ENCODE assay signal across 1 cellular context in the genomic region with DNA sequence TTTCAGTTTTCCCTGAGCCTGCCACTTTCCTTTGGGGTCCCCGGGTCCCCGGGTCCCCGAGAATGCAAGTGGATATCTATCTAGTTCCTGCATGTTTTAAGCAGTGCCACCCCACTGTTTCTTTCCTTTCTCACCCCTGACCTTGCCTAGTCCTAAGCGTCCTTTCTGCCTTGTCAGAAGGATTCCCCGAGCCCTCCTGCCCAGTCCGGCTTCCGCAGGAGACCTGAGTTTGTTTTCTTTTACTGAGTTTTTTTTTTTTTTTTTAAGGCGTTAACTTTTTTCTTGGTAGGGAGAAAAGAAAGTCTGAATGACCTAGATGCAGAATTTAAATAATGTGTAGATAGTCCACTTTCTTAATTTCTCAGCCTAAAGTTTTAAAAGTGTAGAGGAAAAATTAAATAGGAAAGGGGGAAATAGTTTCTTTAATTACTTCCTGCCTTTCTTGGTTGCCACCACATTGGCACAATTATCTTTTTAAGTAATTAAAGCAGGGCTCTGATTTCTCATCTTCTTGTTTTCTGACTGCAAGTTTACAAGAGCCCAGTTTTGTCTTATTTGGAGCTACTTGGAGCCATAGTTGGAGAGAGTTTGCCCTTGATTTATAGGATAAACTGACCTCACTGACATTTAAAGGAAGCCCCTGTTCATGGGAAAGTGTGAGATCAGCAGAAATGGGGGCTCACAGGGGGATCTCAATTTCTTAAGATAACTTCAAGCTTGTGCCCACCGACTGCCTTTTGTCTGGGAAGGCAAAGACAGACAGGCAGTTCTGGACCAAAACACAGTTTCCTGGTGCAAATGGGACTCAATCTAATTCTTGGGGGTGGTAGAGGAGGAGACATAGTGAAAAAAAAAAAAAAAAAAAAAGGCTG.
TF ChIP-seq lines count a peak whose summit lies in the region.

No MANE protein-coding gene starts in this region.

TF ChIP-seq in HepG2, 621 proteins besides CTCF, POLR2A, EP300 and RAD21:
- TF ChIP-seq TP53 (CRISPR knock-in tag; conservative IDR thresholded peaks at IDR 0.05) (no peak), ZNF713 (CRISPR knock-in tag; IDR thresholded peaks at IDR 0.05) (no peak), EZH2 (conservative IDR thresholded peaks at IDR 0.05; ENCODE audit: low read depth, low read length) (peak; percentile 22; the same call in 1 of the 2 replicates), MIXL1 (CRISPR knock-in tag; IDR thresholded peaks at IDR 0.05) (no peak), RFXAP (CRISPR knock-in tag; IDR thresholded peaks at IDR 0.05; ENCODE audit: borderline replicate concordance) (no peak), NFYC (CRISPR knock-in tag; IDR thresholded peaks at IDR 0.05) (no peak), MED1 (CRISPR knock-in tag; IDR thresholded peaks at IDR 0.05) (no peak), HNRNPUL1 (IDR thresholded peaks at IDR 0.05; ENCODE audit: low read depth, low read length) (no peak), SRY (CRISPR knock-in tag; IDR thresholded peaks at IDR 0.05) (no peak), ZNF670 (CRISPR knock-in tag; IDR thresholded peaks at IDR 0.05; ENCODE audit: borderline replicate concordance) (no peak), ZNF777 (CRISPR knock-in tag; IDR thresholded peaks at IDR 0.05) (no peak), MAFK (conservative IDR thresholded peaks at IDR 0.05 in 1 of 2, IDR thresholded peaks at IDR 0.05 in 1 of 2; ENCODE audit: low read length in 2 of 2) (peak; percentile 74 to 75), GATAD2A (CRISPR knock-in tag; IDR thresholded peaks at IDR 0.05) (no peak), POLR2AphosphoS5 (IDR thresholded peaks at IDR 0.05; ENCODE audit: low read depth, low read length) (no peak), HNF1B (CRISPR knock-in tag; IDR thresholded peaks at IDR 0.05) (no peak), TOPORS (CRISPR knock-in tag; IDR thresholded peaks at IDR 0.05) (no peak), RAD51 (IDR thresholded peaks at IDR 0.05; ENCODE audit: borderline replicate concordance) (no peak), ESRRA (CRISPR knock-in tag; IDR thresholded peaks at IDR 0.05; ENCODE audit: low read depth) (no peak), ZNF879 (CRISPR knock-in tag; IDR thresholded peaks at IDR 0.05) (no peak), MAFF (IDR thresholded peaks at IDR 0.05; ENCODE audit: low read depth, low read length) (peak; percentile 49; the same call in 1 of the 2 replicates), ZNF629 (CRISPR knock-in tag; conservative IDR thresholded peaks at IDR 0.05) (no peak), ZNF331 (CRISPR knock-in tag; IDR thresholded peaks at IDR 0.05) (no peak), ZFX (CRISPR knock-in tag; IDR thresholded peaks at IDR 0.05; ENCODE audit: low read depth) (no peak), SOX6 (IDR thresholded peaks at IDR 0.05) (no peak), SOX6 (CRISPR knock-in tag; IDR thresholded peaks at IDR 0.05) (no peak), ZBTB8A (CRISPR knock-in tag; IDR thresholded peaks at IDR 0.05; ENCODE audit: borderline replicate concordance, low read depth) (no peak), ZNF547 (CRISPR knock-in tag; IDR thresholded peaks at IDR 0.05) (no peak), FOXA3 (CRISPR knock-in tag; IDR thresholded peaks at IDR 0.05) (no peak)
